24 cellular contexts compared by ENCODE assay signal in genomic region chr12:28851781-28852180, GRCh38.
"Had no signal": no experiment of that assay in that cellular context is flagged by ENCODE, and none has a peak within 500 bp of the region (broad histone marks: within the 10 kb centered on the region; RNA-seq: fewer than 3 reads in every experiment).

No MANE protein-coding gene starts in this region.

- H3K4me3 ChIP-seq: SJSA1, SK-N-MC had no signal

- H3K27me3 ChIP-seq: SJSA1 had no signal

- DNase-seq: KBM-7; NCI-H1092; NCI-H1105 treated with DMSO at 0.1 percent for 48 hours; NCI-H1417 treated with DMSO at 0.1 percent for 48 hours; NCI-H146; NCI-H1694 treated with DMSO at 0.1 percent for 48 hours; NCI-H1930; NCI-H2081; NCI-H2107; NCI-H2227 treated with DMSO at 0.1 percent for 48 hours; NCI-H524 treated with DMSO at 0.1 percent for 48 hours; NCI-H69; NCI-H774; NK-92 treated with Interleukin-12 subunit alpha and Interleukin-12 subunit beta, amount 100 ng/mL, for 24 hours; OCI-M1; Right ventricle myocardium superior; RPMI8226; SIG-M5; SW 1271 had no signal

- H3K4me1 ChIP-seq: SJSA1 had no signal

- H3K27ac ChIP-seq: HL-60, SJSA1, SK-N-MC had no signal

- H3K9me3 ChIP-seq: SJSA1 had no signal

- H3K36me3 ChIP-seq: SJSA1 had no signal

- FAIRE-seq: HTR-8/SVneo, RCC 7860 had no signal
